ENCODE assay signal across 12 cellular contexts in genomic region chr16:3643095-3643730, GRCh38. TPM values are rescaled to one million over a fixed set of nuclear protein-coding genes. Genes with fewer than 3 reads are reported as not detected.
DNase-seq lines count a peak whose midpoint lies in the region; ATAC-seq, FAIRE-seq and TF ChIP-seq lines count a peak whose summit lies in the region.
"Had no signal": no experiment of that assay in that cellular context is flagged by ENCODE, and none has a peak within 500 bp of the region (broad histone marks: within the 10 kb centered on the region; RNA-seq: fewer than 3 reads in every experiment).

No MANE protein-coding gene starts in this region.

- no peak overlapping the region for H3K27ac ChIP-seq in H9 (ENCODE audit: insufficient read length, low read depth, low read length)
- H3K27ac ChIP-seq in K562 (ENCODE audit: extremely low read depth, low read depth, low read length) = no peak overlapping the region

- no peak overlapping the region for H3K56ac ChIP-seq in H9 (ENCODE audit: insufficient read length, low read depth, low read length)

- H2BK15ac ChIP-seq in H9 (ENCODE audit: low read depth, low read length) = no peak overlapping the region

- no peak overlapping the region for H2BK5ac ChIP-seq in H9 (ENCODE audit: insufficient read length, low read length)

- H3K9ac ChIP-seq in H9 (ENCODE audit: extremely low read depth, insufficient read length, low read length) = no peak overlapping the region
- H3K9ac ChIP-seq in K562 (ENCODE audit: insufficient read depth in 1 of 2, low read depth in 2 of 2, low read length in 2 of 2) = peak overlapping the region in 1 of 2 experiments; percentile 82; a peak in 2 of 4 replicates

- H3K4me2 ChIP-seq in H9 (ENCODE audit: insufficient read depth, insufficient read length, low read length) (no peak overlapping the region), K562 (ENCODE audit: insufficient read depth, low read length) (peak overlapping the region; percentile 13; the same call in 1 of the 2 replicates)

- in situ Hi-C loops in K562 (cut with MboI) = no loop called here

- no peak overlapping the region for H3K4ac ChIP-seq in H9 (ENCODE audit: low read depth, low read length)

- H2AFZ ChIP-seq in H9 (ENCODE audit: low read length) (no peak overlapping the region), K562 (ENCODE audit: low read depth, low read length) (peak overlapping the region; percentile 7; the same call in 1 of the 2 replicates)

- no TSS peak for BruUV-seq in K562 (replicated peaks; lab: Mats Ljungman, UMichigan)

- no peak for TF ChIP-seq POLR2A in K562 (conservative IDR thresholded peaks at IDR 0.05)

- TF ChIP-seq EP300 in K562 (IDR thresholded peaks at IDR 0.05; ENCODE audit: low read length) = no peak

- H3K23me2 ChIP-seq in H9 (ENCODE audit: insufficient read length, low read depth, low read length, poor library complexity, severe bottlenecking) = peaks cover 4% of the 10 kb centered on the region

- no peaks in the 10 kb centered on the region for H4K20me1 ChIP-seq in H9 (ENCODE audit: control insufficient read depth, insufficient read depth, insufficient read length)
- no peaks in the 10 kb centered on the region for H4K20me1 ChIP-seq in K562 (replicated peaks; ENCODE audit: control insufficient read depth, insufficient read depth, low read length)

- H3K4me1 Mint-ChIP-seq in H9 (peaks cover 55 to 56% of the 10 kb centered on the region in 2 experiments), mesothelial cell of epicardium (peaks cover 29% of the 10 kb centered on the region)

- H3K4me3 Mint-ChIP-seq in H9 = no peak overlapping the region
- H3K4me3 Mint-ChIP-seq in mesothelial cell of epicardium = no peak overlapping the region
- H3K4me3 Mint-ChIP-seq: activated naive CD8-positive, alpha-beta T cell treated with anti-CD3 and anti-CD28 coated beads, Interleukin-2, amount 10 ng/mL, durations not matched to agents 7 days and 5 days; naive thymus-derived CD4-positive, alpha-beta T cell had no signal

- H3T11ph ChIP-seq in H9 (ENCODE audit: low read length) = no peak overlapping the region

- intact Hi-C loops in K562 (cut with micrococcal nuclease) = no loop called here

- TF ChIP-seq CTCF in BE2C (IDR thresholded peaks at IDR 0.05; ENCODE audit: low read depth, low read length) = no peak
- no peak for TF ChIP-seq CTCF in H9 (conservative IDR thresholded peaks at IDR 0.05)
- TF ChIP-seq CTCF in K562 (IDR thresholded peaks at IDR 0.05 in 2 of 3, conservative IDR thresholded peaks at IDR 0.05 in 1 of 3; ENCODE audit: insufficient read depth in 2 of 3, low read depth in 1 of 3, low read length in 3 of 3) = no peak
- TF ChIP-seq CTCF in mesothelial cell of epicardium (IDR thresholded peaks at IDR 0.05; ENCODE audit: unreplicated experiment) = no peak
- TF ChIP-seq CTCF in GM10248 (IDR thresholded peaks at IDR 0.05; ENCODE audit: control extremely low read depth, extremely low read depth, low read depth, missing control alignments) = no peak

- H3K79me2 ChIP-seq in H9 (ENCODE audit: insufficient read depth, low read length) (no peaks in the 10 kb centered on the region), K562 (ENCODE audit: control insufficient read depth, insufficient read depth, low read length) (no peaks in the 10 kb centered on the region)

- H3K27ac Mint-ChIP-seq in H9 (peak overlapping the region in 2 of 3 experiments; percentile 73 to 78; a peak in 4 of 7 replicates), mesothelial cell of epicardium (peak overlapping the region; percentile 56)
- H3K27ac Mint-ChIP-seq: activated naive CD8-positive, alpha-beta T cell treated with anti-CD3 and anti-CD28 coated beads, Interleukin-2, amount 10 ng/mL, durations not matched to agents 7 days and 5 days; naive thymus-derived CD4-positive, alpha-beta T cell had no signal

- H3K14ac ChIP-seq in H9 (ENCODE audit: insufficient read depth, low read length) = no peak overlapping the region

- no peak overlapping the region for H2AK5ac ChIP-seq in H9 (ENCODE audit: insufficient read length, low read length)

- H4K8ac ChIP-seq in H9 (replicated peaks; ENCODE audit: insufficient read length, low read depth, low read length) = no peak overlapping the region

- H3K9me3 Mint-ChIP-seq in H9 = peaks cover 3 to 9% of the 10 kb centered on the region in 2 experiments; a peak in 4 of 5 replicates
- H3K9me3 Mint-ChIP-seq in mesothelial cell of epicardium = peaks cover 6% of the 10 kb centered on the region
- H3K9me3 Mint-ChIP-seq: activated naive CD8-positive, alpha-beta T cell treated with anti-CD3 and anti-CD28 coated beads, Interleukin-2, amount 10 ng/mL, durations not matched to agents 7 days and 5 days; naive thymus-derived CD4-positive, alpha-beta T cell had no signal

- H3K36me3 Mint-ChIP-seq in H9 (ENCODE audit: insufficient read depth in 1 of 3, low read depth in 3 of 3) (peaks cover 0 to 6% (median 5%) of the 10 kb centered on the region in 3 experiments), mesothelial cell of epicardium (peaks cover 7% of the 10 kb centered on the region)

- H3K27me3 ChIP-seq in BE2C (no peaks in the 10 kb centered on the region), H9 (ENCODE audit: insufficient read depth, low read length) (no peaks in the 10 kb centered on the region), K562 (ENCODE audit: control insufficient read depth in 2 of 2, insufficient read depth in 2 of 2, low read length in 2 of 2) (no peaks in the 10 kb centered on the region)

- no peak overlapping the region for H4K5ac ChIP-seq in H9 (ENCODE audit: insufficient read length, low read depth, low read length)

- TF ChIP-seq RAD21 in K562 (CRISPR knock-in tag; conservative IDR thresholded peaks at IDR 0.05 in 1 of 2, IDR thresholded peaks at IDR 0.05 in 1 of 2) = no peak

- H3K23ac ChIP-seq in H9 (ENCODE audit: insufficient read length, low read depth, low read length) = no peak overlapping the region

- ATAC-seq in K562 (no peak), GM21515 (IDR thresholded peaks at IDR 0.05; ENCODE audit: unreplicated experiment) (no peak)
- ATAC-seq: naive thymus-derived CD4-positive, alpha-beta T cell had no signal

- CTCF ChIA-PET in K562 (lab: Yijun Ruan, JAX; ENCODE audit: low intra/inter-chr PET ratio) = no interaction called here
- CTCF ChIA-PET in GM10248 (lab: Yijun Ruan, JAX) = interaction anchor here (1.2 kb wide), 1 partner anchor 10 kb away, joined by 6 read pairs; no protein-coding TSS in a partner anchor

- H4K91ac ChIP-seq in H9 (ENCODE audit: insufficient read length, low read depth, low read length) = no peak overlapping the region

- H2BK12ac ChIP-seq in H9 (ENCODE audit: insufficient read length, low read depth, low read length) = no peak overlapping the region

- H3K4me3 ChIP-seq in BE2C (ENCODE audit: low read depth, low read length) (peak overlapping the region; percentile 39), K562 (no peak overlapping the region)

- no peaks in the 10 kb centered on the region for H3K27me3 Mint-ChIP-seq in H9 (ENCODE audit: low read depth)
- H3K27me3 Mint-ChIP-seq in mesothelial cell of epicardium (ENCODE audit: low read depth) = no peaks in the 10 kb centered on the region
- H3K27me3 Mint-ChIP-seq: activated naive CD8-positive, alpha-beta T cell treated with anti-CD3 and anti-CD28 coated beads, Interleukin-2, amount 10 ng/mL, durations not matched to agents 7 days and 5 days; naive thymus-derived CD4-positive, alpha-beta T cell had no signal

- H3K79me1 ChIP-seq in H9 (ENCODE audit: insufficient read depth, low read depth, low read length, poor library complexity, severe bottlenecking) = no peaks in the 10 kb centered on the region

- H3K36me3 ChIP-seq in BE2C (no peaks in the 10 kb centered on the region), K562 (ENCODE audit: control insufficient read depth, insufficient read depth, low read length) (no peaks in the 10 kb centered on the region)

- H3K18ac ChIP-seq in H9 (ENCODE audit: insufficient read length, low read depth, low read length) = no peak overlapping the region

- WGBS in H9 (ENCODE audit: extremely low coverage, insufficient read length, low lambda C conversion rate) = no CpG with 5 or more reads among the region's 14 CpGs
- 58% methylated on average over 14 of the region's 14 CpGs for WGBS in K562 (ENCODE audit: insufficient coverage, low coverage, missing lambda C conversion rate)

- H3K9me1 ChIP-seq in K562 (ENCODE audit: control insufficient read depth, insufficient read depth, low read length) = no peaks in the 10 kb centered on the region

- POLR2A ChIA-PET in K562 (lab: Yijun Ruan, JAX) = interaction anchor here (0.5 to 1.9 kb wide), 6 partner anchors 11 to 286 kb away, joined by 3 to 6 read pairs (median 4); no protein-coding TSS in a partner anchor
- POLR2A ChIA-PET in GM10248 (lab: Yijun Ruan, JAX) = no interaction called here

- H2BK20ac ChIP-seq in H9 (ENCODE audit: low read depth, low read length, poor library complexity, severe bottlenecking) = no peak overlapping the region

- no peaks in the 10 kb centered on the region for H3K9me3 ChIP-seq in BE2C
- no peaks in the 10 kb centered on the region for H3K9me3 ChIP-seq in H9 (ENCODE audit: control insufficient read depth, low read depth, low read length)
- H3K9me3 ChIP-seq in K562 (replicated peaks; ENCODE audit: control insufficient read depth, insufficient read depth, low read depth, low read length) = no peaks in the 10 kb centered on the region

- H3K4me1 ChIP-seq in BE2C (peaks cover 26% of the 10 kb centered on the region), H9 (ENCODE audit: insufficient read depth, low read length) (peaks cover 8% of the 10 kb centered on the region), K562 (replicated peaks in 1 of 2; ENCODE audit: control insufficient read depth in 2 of 2, insufficient read depth in 2 of 2, low read length in 2 of 2) (peaks cover 33 to 47% of the 10 kb centered on the region in 2 experiments)

- no peak for FAIRE-seq in K562 (lab: Jason Lieb, UNC)

- no peak overlapping the region for H2BK120ac ChIP-seq in H9 (ENCODE audit: low read depth, low read length, poor library complexity, severe bottlenecking)

- DNase-seq in BE2C = no peak
- DNase-seq in H9 = no peak
- peak in 3 of 4 experiments; percentile 8 to 15 (median 12) for DNase-seq in K562 (ENCODE audit: extremely low read depth in 1 of 4, low spot score in 3 of 4)
- peak in 1 of 2 experiments; percentile 22 for DNase-seq in mesothelial cell of epicardium (ENCODE audit: low spot score in 2 of 2, unreplicated experiment in 2 of 2)
- no peak for DNase-seq in GM10248 (ENCODE audit: extremely low spot score)
- no peak for DNase-seq in activated gamma-delta T cell (lab: John Stamatoyannopoulos, UW)
- no peak for DNase-seq in amygdala (lab: John Stamatoyannopoulos, UW)
- DNase-seq: activated naive CD8-positive, alpha-beta T cell treated with anti-CD3 and anti-CD28 coated beads, Interleukin-2, amount 10 ng/mL, durations not matched to agents 7 days and 5 days; effector memory CD4-positive, alpha-beta T cell; NCI-H748 treated with DMSO at 0.1 percent for 48 hours had no signal

RNA-seq across cellular contexts. Expression of gene DNASE1, which starts 11.3 kb away (rescaled TPM):
- 28.7 TPM for polyA plus RNA-seq in BE2C (2012; ENCODE audit: insufficient read depth, insufficient read length, low read depth)
- 10.1 and 10.6 TPM in 2 replicates for total RNA-seq in H9 (2021)
- 38.8 and 64.6 TPM in 2 replicates for total RNA-seq in K562 (2011; cell fraction: chromatin; rRNA removed; ENCODE audit: low replicate concordance)
- 36.6 and 45.7 TPM in 2 replicates for total RNA-seq in K562 (2011; cell fraction: nucleolus; rRNA removed)
- 34.1 and 38.1 TPM in 2 replicates for total RNA-seq in K562 (2011; cell fraction: nucleoplasm; rRNA removed)
- 5.9 and 7.2 TPM in 2 replicates for total RNA-seq in K562 (2014; rRNA removed)
- total RNA-seq in K562 (2014; rRNA removed; fragmentation: Illumina TruSeq; extraction: Trizol) = 3.3 and 3.8 TPM in 2 replicates
- total RNA-seq in K562 (2015; rRNA removed; fragmentation: Illumina TruSeq; extraction: Trizol) = 5.6 and 5.9 TPM in 2 replicates
- total RNA-seq in K562 (2021) = 5.5 and 7.0 TPM in 2 replicates
- polyA plus RNA-seq in K562 (2011; rRNA removed) = 10.1 and 10.3 TPM in 2 replicates
- polyA plus RNA-seq in K562 (2011; cell fraction: cytosol; rRNA removed) = 12.0 and 18.4 TPM in 2 replicates
- polyA plus RNA-seq in K562 (2011; cell fraction: nucleus; rRNA removed) = 18.7 and 38.3 TPM in 2 replicates
- polyA plus RNA-seq in K562 (2012) = 11.9 and 26.5 TPM in 2 replicates
- polyA plus RNA-seq in K562 (2014; fragmentation: Illumina TruSeq; extraction: Trizol) = 6.8 and 7.6 TPM in 2 replicates
- polyA plus RNA-seq in K562 (2014; fragmentation: Nextera tagmentation; extraction: Ambion mirVana) = under 1 TPM; 0.53 to 0.84 TPM
- polyA plus RNA-seq in K562 (2014; rRNA removed) = 7.2 and 9.4 TPM in 2 replicates
- polyA minus RNA-seq in K562 (2011; rRNA and poly(A)+ RNA removed) = 13.1 and 18.6 TPM in 2 replicates
- 7.3 and 9.2 TPM in 2 replicates for polyA minus RNA-seq in K562 (2011; cell fraction: cytosol; rRNA and poly(A)+ RNA removed)
- polyA minus RNA-seq in K562 (2011; cell fraction: nucleus; rRNA and poly(A)+ RNA removed) = 12.4 and 12.6 TPM in 2 replicates
- total RNA-seq in mesothelial cell of epicardium = 43.4 to 48.7 TPM (median 46.0 TPM) in 3 replicates

RNA-seq across cellular contexts. Expression of gene SLX4, which starts 31.8 kb away (rescaled TPM):
- polyA plus RNA-seq in BE2C (2012; ENCODE audit: insufficient read depth, insufficient read length, low read depth) = 8.1 TPM
- total RNA-seq in H9 (2021) (9.9 and 10.0 TPM in 2 replicates), K562 (2014; rRNA removed) (3.8 and 4.1 TPM in 2 replicates), K562 (2014; rRNA removed; fragmentation: Illumina TruSeq; extraction: Trizol) (3.2 and 3.5 TPM in 2 replicates), K562 (2015; rRNA removed; fragmentation: Illumina TruSeq; extraction: Trizol) (3.7 and 4.2 TPM in 2 replicates), K562 (2021) (6.7 and 7.9 TPM in 2 replicates), mesothelial cell of epicardium (11.0 to 12.0 TPM (median 11.1 TPM) in 3 replicates)
- total RNA-seq in K562 (2011; cell fraction: chromatin; rRNA removed; ENCODE audit: low replicate concordance) = 42.3 and 52.6 TPM in 2 replicates
- 26.5 and 28.5 TPM in 2 replicates for total RNA-seq in K562 (2011; cell fraction: nucleolus; rRNA removed)
- 31.7 and 33.4 TPM in 2 replicates for total RNA-seq in K562 (2011; cell fraction: nucleoplasm; rRNA removed)
- polyA plus RNA-seq in K562 (2011; rRNA removed) (2.7 and 3.0 TPM in 2 replicates), K562 (2014; fragmentation: Illumina TruSeq; extraction: Trizol) (4.8 and 6.1 TPM in 2 replicates), K562 (2014; fragmentation: Nextera tagmentation; extraction: Ambion mirVana) (under 1 TPM; 0.29 to 0.45 TPM), K562 (2014; rRNA removed) (4.0 and 4.3 TPM in 2 replicates)
- 1.8 and 2.5 TPM in 2 replicates for polyA plus RNA-seq in K562 (2011; cell fraction: cytosol; rRNA removed)
- polyA plus RNA-seq in K562 (2011; cell fraction: nucleus; rRNA removed) = 7.4 and 14.9 TPM in 2 replicates
- 3.5 and 3.9 TPM in 2 replicates for polyA plus RNA-seq in K562 (2012)
- 6.1 and 6.6 TPM in 2 replicates for polyA minus RNA-seq in K562 (2011; rRNA and poly(A)+ RNA removed)
- polyA minus RNA-seq in K562 (2011; cell fraction: cytosol; rRNA and poly(A)+ RNA removed) = 3.5 and 4.3 TPM in 2 replicates
- 5.8 and 8.0 TPM in 2 replicates for polyA minus RNA-seq in K562 (2011; cell fraction: nucleus; rRNA and poly(A)+ RNA removed)

Comparison
In these comparisons a context has a peak if more than half of its experiments do, and no peak if none do; other contexts are left out.
1. DNase-seq: peak in K562 (3 of 4); none in BE2C (single experiment), H9 (single experiment), GM10248 (single experiment), activated gamma-delta T cell (single experiment) and amygdala (0 of 56).